ENCODE assay signal across 1 cellular context in the genomic region with DNA sequence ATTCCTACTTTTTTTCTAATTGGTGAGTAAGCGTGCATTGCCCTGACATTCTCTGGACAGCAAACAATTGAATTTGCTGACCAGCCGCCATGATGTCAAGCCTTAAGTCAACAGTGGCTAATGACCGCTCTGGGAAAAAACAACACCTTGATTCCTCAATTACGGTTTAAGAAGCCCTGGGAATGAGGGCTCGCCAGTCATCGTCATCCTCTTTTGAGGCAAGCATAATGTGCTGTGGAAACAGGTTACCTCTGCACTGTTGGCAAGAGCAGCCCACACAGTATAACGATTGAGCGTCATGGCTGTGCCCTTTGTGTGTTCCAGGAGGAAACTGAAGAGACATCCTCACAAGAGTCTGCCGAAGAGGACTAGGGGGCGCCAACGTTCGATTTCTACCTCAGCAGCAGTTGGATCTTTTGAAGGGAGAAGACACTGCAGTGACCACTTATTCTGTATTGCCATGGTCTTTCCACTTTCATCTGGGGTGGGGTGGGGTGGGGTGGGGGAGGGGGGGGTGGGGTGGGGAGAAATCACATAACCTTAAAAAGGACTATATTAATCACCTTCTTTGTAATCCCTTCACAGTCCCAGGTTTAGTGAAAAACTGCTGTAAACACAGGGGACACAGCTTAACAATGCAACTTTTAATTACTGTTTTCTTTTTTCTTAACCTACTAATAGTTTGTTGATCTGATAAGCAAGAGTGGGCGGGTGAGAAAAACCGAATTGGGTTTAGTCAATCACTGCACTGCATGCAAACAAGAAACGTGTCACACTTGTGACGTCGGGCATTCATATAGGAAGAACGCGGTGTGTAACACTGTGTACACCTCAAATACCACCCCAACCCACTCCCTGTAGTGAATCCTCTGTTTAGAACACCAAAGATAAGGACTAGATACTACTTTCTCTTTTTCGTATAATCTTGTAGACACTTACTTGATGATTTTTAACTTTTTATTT.
TF ChIP-seq lines count a peak whose summit lies in the region.

No MANE protein-coding gene starts in this region.

TF ChIP-seq in HEK293, 187 proteins besides CTCF, POLR2A, EP300 and RAD21 (continued from another document):
- TF ChIP-seq, protein P1, sequence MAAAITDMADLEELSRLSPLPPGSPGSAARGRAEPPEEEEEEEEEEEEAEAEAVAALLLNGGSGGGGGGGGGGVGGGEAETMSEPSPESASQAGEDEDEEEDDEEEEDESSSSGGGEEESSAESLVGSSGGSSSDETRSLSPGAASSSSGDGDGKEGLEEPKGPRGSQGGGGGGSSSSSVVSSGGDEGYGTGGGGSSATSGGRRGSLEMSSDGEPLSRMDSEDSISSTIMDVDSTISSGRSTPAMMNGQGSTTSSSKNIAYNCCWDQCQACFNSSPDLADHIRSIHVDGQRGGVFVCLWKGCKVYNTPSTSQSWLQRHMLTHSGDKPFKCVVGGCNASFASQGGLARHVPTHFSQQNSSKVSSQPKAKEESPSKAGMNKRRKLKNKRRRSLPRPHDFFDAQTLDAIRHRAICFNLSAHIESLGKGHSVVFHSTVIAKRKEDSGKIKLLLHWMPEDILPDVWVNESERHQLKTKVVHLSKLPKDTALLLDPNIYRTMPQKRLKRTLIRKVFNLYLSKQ (tag by site-specific recombination; IDR thresholded peaks at IDR 0.05; ENCODE audit: borderline replicate concordance): no peak
- no peak for TF ChIP-seq ZNF791 (tag by site-specific recombination; IDR thresholded peaks at IDR 0.05)
- TF ChIP-seq, protein P2, sequence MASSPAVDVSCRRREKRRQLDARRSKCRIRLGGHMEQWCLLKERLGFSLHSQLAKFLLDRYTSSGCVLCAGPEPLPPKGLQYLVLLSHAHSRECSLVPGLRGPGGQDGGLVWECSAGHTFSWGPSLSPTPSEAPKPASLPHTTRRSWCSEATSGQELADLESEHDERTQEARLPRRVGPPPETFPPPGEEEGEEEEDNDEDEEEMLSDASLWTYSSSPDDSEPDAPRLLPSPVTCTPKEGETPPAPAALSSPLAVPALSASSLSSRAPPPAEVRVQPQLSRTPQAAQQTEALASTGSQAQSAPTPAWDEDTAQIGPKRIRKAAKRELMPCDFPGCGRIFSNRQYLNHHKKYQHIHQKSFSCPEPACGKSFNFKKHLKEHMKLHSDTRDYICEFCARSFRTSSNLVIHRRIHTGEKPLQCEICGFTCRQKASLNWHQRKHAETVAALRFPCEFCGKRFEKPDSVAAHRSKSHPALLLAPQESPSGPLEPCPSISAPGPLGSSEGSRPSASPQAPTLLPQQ (tag by site-specific recombination; IDR thresholded peaks at IDR 0.05): no peak
